ENCODE assay signal across 22 cellular contexts in the genomic region with DNA sequence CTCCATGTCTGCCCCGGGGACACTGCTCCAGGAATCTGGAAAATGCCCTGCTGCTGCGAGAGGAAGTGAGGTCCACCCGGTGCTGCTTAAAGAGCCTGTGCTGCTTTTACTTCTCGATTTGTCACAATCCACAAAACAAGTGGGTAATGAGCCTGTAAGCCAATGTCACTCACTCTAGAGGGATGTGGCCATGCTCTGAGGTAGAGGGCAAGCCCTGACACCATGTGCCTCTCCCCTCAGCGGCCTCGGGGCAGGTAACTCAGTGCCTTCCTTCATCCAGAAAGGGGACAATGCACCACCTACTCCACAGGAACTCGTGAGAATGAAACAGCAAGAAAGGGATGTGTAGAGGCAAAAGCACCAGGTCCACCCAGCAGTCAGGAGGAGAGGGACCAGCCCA.
DNase-seq lines count a peak whose midpoint lies in the region; ATAC-seq, FAIRE-seq and TF ChIP-seq lines count a peak whose summit lies in the region.
"Had no signal": no experiment of that assay in that cellular context is flagged by ENCODE, and none has a peak within 500 bp of the region (broad histone marks: within the 10 kb centered on the region; RNA-seq: fewer than 3 reads in every experiment).

No MANE protein-coding gene starts in this region.

- H3K27ac Mint-ChIP-seq in chondrocyte (ENCODE audit: unreplicated experiment) (no peak overlapping the region), osteocyte (ENCODE audit: unreplicated experiment) (no peak overlapping the region)
- H3K27ac Mint-ChIP-seq: B cell; CD4-positive, alpha-beta T cell; CD8-positive, alpha-beta T cell had no signal

- FAIRE-seq in HTR-8/SVneo (lab: Jason Lieb, UNC), result peak; percentile 9
- FAIRE-seq: A549, D721Med, G401.6, GM12878, GM12892, GM18507 had no signal

- H3K4me1 Mint-ChIP-seq in chondrocyte (ENCODE audit: low read depth) (no peaks in the 10 kb centered on the region), osteocyte (ENCODE audit: unreplicated experiment) (no peaks in the 10 kb centered on the region)
- H3K4me1 Mint-ChIP-seq: B cell had no signal

- intact Hi-C loops in cardiac septum (cut with DNase I) (no loop called here), Right ventricle myocardium superior (cut with DNase I) (no loop called here)

- TF ChIP-seq CTCF in chondrocyte (IDR thresholded peaks at IDR 0.05), result no peak
- TF ChIP-seq CTCF in osteocyte (IDR thresholded peaks at IDR 0.05), result no peak
- TF ChIP-seq CTCF in GM10266 (IDR thresholded peaks at IDR 0.05; ENCODE audit: control insufficient read depth, insufficient read depth, low read depth, missing control alignments), result no peak

- H3K27me3 Mint-ChIP-seq in chondrocyte (ENCODE audit: low read depth) (no peaks in the 10 kb centered on the region), osteocyte (ENCODE audit: unreplicated experiment) (no peaks in the 10 kb centered on the region)
- H3K27me3 Mint-ChIP-seq: B cell; CD4-positive, alpha-beta T cell had no signal

- H3K4me3 Mint-ChIP-seq in chondrocyte (ENCODE audit: unreplicated experiment) (no peak overlapping the region), osteocyte (ENCODE audit: unreplicated experiment) (no peak overlapping the region)
- H3K4me3 Mint-ChIP-seq: B cell; CD4-positive, alpha-beta T cell; CD8-positive, alpha-beta T cell had no signal

- DNase-seq in cardiac septum (ENCODE audit: low spot score) (peak; percentile 58), Right ventricle myocardium superior (no peak), HTR-8/SVneo (ENCODE audit: insufficient read length, low spot score) (no peak), chondrocyte (ENCODE audit: low spot score) (peak; percentile 40), osteocyte (ENCODE audit: extremely low spot score, unreplicated experiment) (peak; percentile 75), GM10266 (ENCODE audit: extremely low spot score) (no peak), medulla oblongata (ENCODE audit: extremely low spot score) (no peak)
- DNase-seq in activated naive CD4-positive, alpha-beta T cell (lab: John Stamatoyannopoulos, UW), result no peak
- DNase-seq: AML-193; Caco-2; Calu3; CD4-positive, alpha-beta T cell; CD8-positive, alpha-beta T cell; DMS79 treated with DMSO at 0.1 percent for 48 hours; GF-D8 had no signal

- ATAC-seq in Right ventricle myocardium superior (ENCODE audit: poor library complexity), result no peak
- ATAC-seq: A549; CD8-positive, alpha-beta T cell; GM12878 had no signal

- H3K36me3 Mint-ChIP-seq in chondrocyte (ENCODE audit: low read depth), result peaks cover 2% of the 10 kb centered on the region
- H3K36me3 Mint-ChIP-seq in osteocyte (ENCODE audit: unreplicated experiment), result no peaks in the 10 kb centered on the region
- H3K36me3 Mint-ChIP-seq: CD8-positive, alpha-beta T cell had no signal

- peaks cover 38% of the 10 kb centered on the region for H3K9me3 Mint-ChIP-seq in chondrocyte (ENCODE audit: low read depth)
- H3K9me3 Mint-ChIP-seq in osteocyte (ENCODE audit: unreplicated experiment), result peaks cover 39% of the 10 kb centered on the region

Comparison
In these comparisons a context has a peak if more than half of its experiments do, and no peak if none do; other contexts are left out.
1. DNase-seq: peak in cardiac septum (single experiment), chondrocyte (single experiment) and osteocyte (single experiment); none in Right ventricle myocardium superior (single experiment), HTR-8/SVneo (single experiment), GM10266 (single experiment), activated naive CD4-positive, alpha-beta T cell (0 of 4) and medulla oblongata (single experiment).